Comparison of ENCODE assay signal across 2 cellular contexts in genomic region chr2:20537423-20538307, GRCh38.
TF ChIP-seq lines count a peak whose summit lies in the region.

No MANE protein-coding gene starts in this region.

TF ChIP-seq in A549, 52 proteins besides CTCF, POLR2A, EP300 and RAD21:
- TF ChIP-seq HEYL (CRISPR knock-in tag; IDR thresholded peaks at IDR 0.05), result no peak
- no peak for TF ChIP-seq NFE2L2 (conservative IDR thresholded peaks at IDR 0.05; ENCODE audit: low read length)
- TF ChIP-seq ZNF302 (CRISPR knock-in tag; IDR thresholded peaks at IDR 0.05), result no peak
- no peak for TF ChIP-seq BCL3 (IDR thresholded peaks at IDR 0.05)
- no peak for TF ChIP-seq FOSB (CRISPR knock-in tag; IDR thresholded peaks at IDR 0.05)
- TF ChIP-seq REST (IDR thresholded peaks at IDR 0.05), result no peak
- TF ChIP-seq NPAS2 (CRISPR knock-in tag; IDR thresholded peaks at IDR 0.05; ENCODE audit: borderline replicate concordance), result no peak
- TF ChIP-seq CBX2 (IDR thresholded peaks at IDR 0.05; ENCODE audit: borderline replicate concordance, low read depth), result no peak
- no peak for TF ChIP-seq MAZ (IDR thresholded peaks at IDR 0.05; ENCODE audit: borderline replicate concordance, low read depth, low read length)
- no peak for TF ChIP-seq RNF2 (IDR thresholded peaks at IDR 0.05; ENCODE audit: borderline replicate concordance, low read depth)
TF ChIP-seq in A549: peak in this region for 0.

TF ChIP-seq in endothelial cell of umbilical vein, 7 proteins besides CTCF, POLR2A, EP300 and RAD21:
- no peak for TF ChIP-seq JUN (IDR thresholded peaks at IDR 0.05; ENCODE audit: borderline replicate concordance, insufficient read depth, insufficient read length, low read depth)
- no peak for TF ChIP-seq GATA2 (IDR thresholded peaks at IDR 0.05; ENCODE audit: insufficient read depth, insufficient read length, low read depth, low read length)
- TF ChIP-seq MYC (IDR thresholded peaks at IDR 0.05; ENCODE audit: low read depth, low read length), result no peak
- no peak for TF ChIP-seq EZH2 (IDR thresholded peaks at IDR 0.05; ENCODE audit: borderline replicate concordance, low read depth, low read length, severe bottlenecking)
- TF ChIP-seq MAX (IDR thresholded peaks at IDR 0.05; ENCODE audit: insufficient read depth, insufficient read length), result no peak
- TF ChIP-seq FOS (IDR thresholded peaks at IDR 0.05; ENCODE audit: borderline replicate concordance, insufficient read depth, low read length), result no peak
- no peak for TF ChIP-seq POLR2AphosphoS5 (IDR thresholded peaks at IDR 0.05; ENCODE audit: insufficient read depth, low read depth, low read length)
